20 cellular contexts compared by ENCODE assay signal in genomic region chr7:156001496-156002260, GRCh38.
"Had no signal": no experiment of that assay in that cellular context is flagged by ENCODE, and none has a peak within 500 bp of the region (broad histone marks: within the 10 kb centered on the region; RNA-seq: fewer than 3 reads in every experiment).

No MANE protein-coding gene starts in this region.

- DNase-seq: activated CD4-positive, alpha-beta T cell treated with anti-CD3 and anti-CD28 coated beads for 1 hour; activated CD4-positive, alpha-beta T cell treated with anti-CD3 and anti-CD28 coated beads, Interleukin-2, amount 50 U/mL, for 1 hour; activated gamma-delta T cell; activated naive CD4-positive, alpha-beta T cell treated with anti-CD3 and anti-CD28 coated beads, Interleukin-2, amount 10 ng/mL, durations not matched to agents 7 days and 5 days; activated T-cell treated with anti-CD3 and anti-CD28 coated beads, Interleukin-2, amount 50 U/mL, for 24 hours; amygdala; esophagus squamous epithelium; foreskin melanocyte; left ventricle myocardium inferior; psoas muscle; sigmoid colon; stimulated activated CD4-positive, alpha-beta T cell treated with anti-CD3 and anti-CD28 coated beads, Interleukin-4, amount 100 ng/mL, for 24 hours; SW 1271; T-helper 9 cell; upper lobe of left lung had no signal

- H3K36me3 ChIP-seq: esophagus squamous epithelium, left ventricle myocardium inferior, sigmoid colon, thoracic aorta, upper lobe of left lung had no signal

- H3K27me3 ChIP-seq: upper lobe of left lung had no signal

- H3K4me3 ChIP-seq: esophagus squamous epithelium, left ventricle myocardium inferior, lung, psoas muscle, sigmoid colon, thoracic aorta, upper lobe of left lung had no signal

- H3K4me1 ChIP-seq: left ventricle myocardium inferior, parathyroid adenoma, psoas muscle, sigmoid colon, upper lobe of left lung had no signal

- H3K9me3 ChIP-seq: esophagus squamous epithelium, left ventricle myocardium inferior, psoas muscle, sigmoid colon, thoracic aorta, upper lobe of left lung had no signal

- ATAC-seq: psoas muscle; stimulated activated effector memory CD8-positive, alpha-beta T cell treated with anti-CD3 and anti-CD28 coated beads, Interleukin-12 subunit alpha, Interleukin-12 subunit beta, amount 100 ng/mL, for 72 hours; WTC11 had no signal

- H3K27ac ChIP-seq: esophagus squamous epithelium, left ventricle myocardium inferior, parathyroid adenoma, psoas muscle, sigmoid colon, thoracic aorta, upper lobe of left lung had no signal
